Comparison of ENCODE assay signal across 8 cellular contexts in genomic region chr11:73184953-73185671, GRCh38. TPM values are rescaled to one million over a fixed set of nuclear protein-coding genes. Genes with fewer than 3 reads are reported as not detected.
A peak's percentile ranks its signal among the peaks of the same experiment; 100 is the strongest.
DNase-seq lines count a peak whose midpoint lies in the region; ATAC-seq, FAIRE-seq and TF ChIP-seq lines count a peak whose summit lies in the region.

No MANE protein-coding gene starts in this region.

- no peaks in the 10 kb centered on the region for H3K36me3 ChIP-seq in BE2C

- peak; percentile 63 for ATAC-seq in effector memory CD8-positive, alpha-beta T cell (replicated peaks)
- ATAC-seq in memory B cell (ENCODE audit: low read depth) (peak; percentile 17), GM19324 (IDR thresholded peaks at IDR 0.05; ENCODE audit: low FRiP score, unreplicated experiment) (no peak)

- H3K36me3 Mint-ChIP-seq in activated CD4-positive, alpha-beta memory T cell treated with anti-CD3 and anti-CD28 coated beads, Interleukin-2, amount 10 ng/mL, durations not matched to agents 7 days and 5 days (ENCODE audit: low read depth) = no peaks in the 10 kb centered on the region
- no peaks in the 10 kb centered on the region for H3K36me3 Mint-ChIP-seq in effector memory CD8-positive, alpha-beta T cell (ENCODE audit: insufficient read depth)
- H3K36me3 Mint-ChIP-seq in memory B cell = peaks cover 2% of the 10 kb centered on the region

- POLR2A ChIA-PET in activated CD4-positive, alpha-beta memory T cell treated with anti-CD3 and anti-CD28 coated beads, Interleukin-2, amount 10 ng/mL, durations not matched to agents 7 days and 5 days (lab: Charles Lee) = interaction anchor here (0.6 kb wide), 1 partner anchor 84 kb away, joined by 4 read pairs; no protein-coding TSS in a partner anchor

- peak overlapping the region; percentile 24 for H3K4me3 Mint-ChIP-seq in activated CD4-positive, alpha-beta memory T cell treated with anti-CD3 and anti-CD28 coated beads, Interleukin-2, amount 10 ng/mL, durations not matched to agents 7 days and 5 days
- no peak overlapping the region for H3K4me3 Mint-ChIP-seq in effector memory CD8-positive, alpha-beta T cell
- peak overlapping the region; percentile 0 for H3K4me3 Mint-ChIP-seq in memory B cell

- DNase-seq in BE2C = peak; percentile 83
- peak; percentile 70 for DNase-seq in H54 (ENCODE audit: insufficient read length, low spot score)
- peak; percentile 69 for DNase-seq in NCI-H748 (lab: John Stamatoyannopoulos, UW; ENCODE audit: unreplicated experiment)
- peak; percentile 64 for DNase-seq in activated CD4-positive, alpha-beta memory T cell treated with anti-CD3 and anti-CD28 coated beads, Interleukin-2, amount 10 ng/mL, durations not matched to agents 7 days and 5 days
- peak; percentile 26 to 31 (median 27) for DNase-seq in effector memory CD8-positive, alpha-beta T cell
- DNase-seq in memory B cell (ENCODE audit: low spot score in 2 of 2) = peak; percentile 51 to 67
- peak; percentile 31 for DNase-seq in stimulated activated CD8-positive, alpha-beta memory T cell treated with anti-CD3 and anti-CD28 coated beads, Interleukin-4, amount 100 ng/mL, for 24 hours (ENCODE audit: low read depth)

- H3K9me3 Mint-ChIP-seq in activated CD4-positive, alpha-beta memory T cell treated with anti-CD3 and anti-CD28 coated beads, Interleukin-2, amount 10 ng/mL, durations not matched to agents 7 days and 5 days = no peaks in the 10 kb centered on the region
- H3K9me3 Mint-ChIP-seq in effector memory CD8-positive, alpha-beta T cell = no peaks in the 10 kb centered on the region
- H3K9me3 Mint-ChIP-seq in memory B cell = no peaks in the 10 kb centered on the region

- TF ChIP-seq POLR2A in H54 (IDR thresholded peaks at IDR 0.05; ENCODE audit: low read depth, low read length) = no peak

- CTCF ChIA-PET in activated CD4-positive, alpha-beta memory T cell treated with anti-CD3 and anti-CD28 coated beads, Interleukin-2, amount 10 ng/mL, durations not matched to agents 7 days and 5 days (lab: Charles Lee) = interaction anchor here (0.6 to 4.7 kb wide), 14 partner anchors 8 to 460 kb away, joined by 3 to 23 read pairs (median 4); no protein-coding TSS in a partner anchor

- H3K9me3 ChIP-seq in BE2C = no peaks in the 10 kb centered on the region; the same call in 1 of the 2 replicates

- no peak for FAIRE-seq in H54 (lab: Jason Lieb, UNC)

- H3K27me3 ChIP-seq in BE2C = no peaks in the 10 kb centered on the region

- H3K27ac Mint-ChIP-seq in activated CD4-positive, alpha-beta memory T cell treated with anti-CD3 and anti-CD28 coated beads, Interleukin-2, amount 10 ng/mL, durations not matched to agents 7 days and 5 days = no peak overlapping the region
- no peak overlapping the region for H3K27ac Mint-ChIP-seq in effector memory CD8-positive, alpha-beta T cell
- no peak overlapping the region for H3K27ac Mint-ChIP-seq in memory B cell

- peaks cover under 1% of the 10 kb centered on the region; the same call in 1 of the 2 replicates for H3K4me1 ChIP-seq in BE2C

- H3K4me3 ChIP-seq in BE2C (ENCODE audit: low read depth, low read length) = no peak overlapping the region

- TF ChIP-seq CTCF in BE2C (IDR thresholded peaks at IDR 0.05; ENCODE audit: low read depth, low read length) = peak; percentile 98

- H3K4me1 Mint-ChIP-seq in activated CD4-positive, alpha-beta memory T cell treated with anti-CD3 and anti-CD28 coated beads, Interleukin-2, amount 10 ng/mL, durations not matched to agents 7 days and 5 days = peaks cover 7% of the 10 kb centered on the region
- peaks cover 0 to 5% of the 10 kb centered on the region in 2 donors for H3K4me1 Mint-ChIP-seq in effector memory CD8-positive, alpha-beta T cell (ENCODE audit: low read depth in 2 of 2)
- peaks cover 22% of the 10 kb centered on the region for H3K4me1 Mint-ChIP-seq in memory B cell

- H3K27me3 Mint-ChIP-seq in activated CD4-positive, alpha-beta memory T cell treated with anti-CD3 and anti-CD28 coated beads, Interleukin-2, amount 10 ng/mL, durations not matched to agents 7 days and 5 days = peaks cover 28% of the 10 kb centered on the region
- peaks cover 7 to 41% of the 10 kb centered on the region in 2 donors for H3K27me3 Mint-ChIP-seq in effector memory CD8-positive, alpha-beta T cell
- peaks cover 1% of the 10 kb centered on the region for H3K27me3 Mint-ChIP-seq in memory B cell

RNA-seq across cellular contexts. Expression of gene P2RY2, which starts 33.0 kb away (rescaled TPM):
- polyA plus RNA-seq in BE2C (2012; ENCODE audit: insufficient read depth, insufficient read length, low read depth) = 0.28 TPM
- not detected for total RNA-seq in activated CD4-positive, alpha-beta memory T cell treated with anti-CD3 and anti-CD28 coated beads, Interleukin-2, amount 10 ng/mL, durations not matched to agents 7 days and 5 days

RNA-seq across cellular contexts. Expression of gene FCHSD2, which starts 43.0 kb away (rescaled TPM):
- polyA plus RNA-seq in BE2C (2012; ENCODE audit: insufficient read depth, insufficient read length, low read depth) = 11.7 TPM
- 10 to 100 TPM; 40.8 to 41.7 TPM for total RNA-seq in activated CD4-positive, alpha-beta memory T cell treated with anti-CD3 and anti-CD28 coated beads, Interleukin-2, amount 10 ng/mL, durations not matched to agents 7 days and 5 days

Comparison
In these comparisons a context has a peak if more than half of its experiments do, and no peak if none do; other contexts are left out.
1. DNase-seq: peak in every context shown above with its lines; median percentile 83 in BE2C; 70 in H54; 69 in NCI-H748; 64 in activated CD4-positive, alpha-beta memory T cell treated with anti-CD3 and anti-CD28 coated beads, Interleukin-2, amount 10 ng/mL, durations not matched to agents 7 days and 5 days; 59 in memory B cell; 31 in stimulated activated CD8-positive, alpha-beta memory T cell treated with anti-CD3 and anti-CD28 coated beads, Interleukin-4, amount 100 ng/mL, for 24 hours; 27 in effector memory CD8-positive, alpha-beta T cell.
2. H3K4me3 Mint-ChIP-seq: peak in activated CD4-positive, alpha-beta memory T cell treated with anti-CD3 and anti-CD28 coated beads, Interleukin-2, amount 10 ng/mL, durations not matched to agents 7 days and 5 days (single experiment) and memory B cell (single experiment); none in effector memory CD8-positive, alpha-beta T cell (0 of 2).